16 cellular contexts compared by ENCODE assay signal in genomic region chr2:33158482-33159003, GRCh38.
DNase-seq lines count a peak whose midpoint lies in the region; ATAC-seq, FAIRE-seq and TF ChIP-seq lines count a peak whose summit lies in the region.
"Had no signal": no experiment of that assay in that cellular context is flagged by ENCODE, and none has a peak within 500 bp of the region (broad histone marks: within the 10 kb centered on the region; RNA-seq: fewer than 3 reads in every experiment).

No MANE protein-coding gene starts in this region.

- DNase-seq in stimulated activated naive CD8-positive, alpha-beta T cell treated with anti-CD3 and anti-CD28 coated beads, Interleukin-15, Interleukin-2, amounts not matched to agents 100 U/mL and 50 U/mL, for 24 hours, result no peak
- DNase-seq in stimulated activated naive CD8-positive, alpha-beta T cell treated with anti-CD3 and anti-CD28 coated beads, Interleukin-15, amount 100 ng/mL, for 72 hours, result no peak
- DNase-seq in bronchial epithelial cell (ENCODE audit: low read depth), result peak; percentile 80
- DNase-seq in left lung, result no peak
- DNase-seq in G401 (ENCODE audit: low spot score), result no peak
- no peak for DNase-seq in OCI-M2 (lab: John Stamatoyannopoulos, UW; ENCODE audit: unreplicated experiment)
- DNase-seq in NCI-H2107 treated with DMSO at 0.1 percent for 48 hours (lab: John Stamatoyannopoulos, UW; ENCODE audit: unreplicated experiment), result no peak
- no peak for DNase-seq in T-helper 2 cell
- DNase-seq: activated CD4-positive, alpha-beta T cell treated with anti-CD3 and anti-CD28 coated beads for 1 hour; activated naive CD4-positive, alpha-beta T cell treated with Interleukin-2 at 50 U/mL for 16 hours; effector memory CD8-positive, alpha-beta T cell; GOT3; NCI-H2227 treated with DMSO at 0.1 percent for 48 hours; SHP77 had no signal

- no peak for FAIRE-seq in bronchial epithelial cell (lab: Jason Lieb, UNC)

- peak; percentile 89 for ATAC-seq in stimulated activated naive CD8-positive, alpha-beta T cell treated with anti-CD3 and anti-CD28 coated beads, Interleukin-15, Interleukin-2, amounts not matched to agents 100 U/mL and 50 U/mL, for 24 hours
- no peak for ATAC-seq in stimulated activated naive CD8-positive, alpha-beta T cell treated with anti-CD3 and anti-CD28 coated beads, Interleukin-15, amount 100 ng/mL, for 72 hours
- ATAC-seq in left lung, result peak; percentile 56
- ATAC-seq: effector memory CD8-positive, alpha-beta T cell had no signal

- H3K4me1 Mint-ChIP-seq in stimulated activated naive CD8-positive, alpha-beta T cell treated with anti-CD3 and anti-CD28 coated beads, Interleukin-15, amount 100 ng/mL, for 72 hours, result no peaks in the 10 kb centered on the region
- H3K4me1 Mint-ChIP-seq: B cell had no signal

- in situ Hi-C loops in G401 (cut with HindIII; ENCODE audit: low sequenced_read_pairs), result no loop called here

- peaks cover 0 to 4% of the 10 kb centered on the region in 2 donors for H3K4me1 ChIP-seq in left lung
- H3K4me1 ChIP-seq: prostate gland had no signal

- intact Hi-C loops in left lung (cut with DNase I), result no loop called here

- TF ChIP-seq CTCF in bronchial epithelial cell (IDR thresholded peaks at IDR 0.05; ENCODE audit: insufficient read depth, low read length, severe bottlenecking) (no peak), left lung (IDR thresholded peaks at IDR 0.05) (no peak)

- no peaks in the 10 kb centered on the region for H3K27me3 Mint-ChIP-seq in stimulated activated naive CD8-positive, alpha-beta T cell treated with anti-CD3 and anti-CD28 coated beads, Interleukin-15, amount 100 ng/mL, for 72 hours
- H3K27me3 Mint-ChIP-seq: B cell; effector memory CD8-positive, alpha-beta T cell had no signal

- H3K9me3 ChIP-seq in left lung, result no peaks in the 10 kb centered on the region
- H3K9me3 ChIP-seq: prostate gland had no signal

- H3K9me3 Mint-ChIP-seq in stimulated activated naive CD8-positive, alpha-beta T cell treated with anti-CD3 and anti-CD28 coated beads, Interleukin-15, amount 100 ng/mL, for 72 hours, result no peaks in the 10 kb centered on the region
- H3K9me3 Mint-ChIP-seq: effector memory CD8-positive, alpha-beta T cell had no signal

- H3K27ac ChIP-seq in left lung, result peak overlapping the region; percentile 8 to 15

- H3K27me3 ChIP-seq in bronchial epithelial cell (ENCODE audit: control insufficient read depth, insufficient read depth, low read length) (no peaks in the 10 kb centered on the region), left lung (no peaks in the 10 kb centered on the region)

- no peak overlapping the region for H3K27ac Mint-ChIP-seq in stimulated activated naive CD8-positive, alpha-beta T cell treated with anti-CD3 and anti-CD28 coated beads, Interleukin-15, amount 100 ng/mL, for 72 hours
- H3K27ac Mint-ChIP-seq: B cell; effector memory CD8-positive, alpha-beta T cell had no signal

- H3K4me3 ChIP-seq in bronchial epithelial cell (ENCODE audit: low read depth, low read length) (no peak overlapping the region), left lung (no peak overlapping the region)
- H3K4me3 ChIP-seq: prostate gland had no signal

- H3K36me3 ChIP-seq in bronchial epithelial cell (ENCODE audit: control insufficient read depth, insufficient read depth, low read length) (no peaks in the 10 kb centered on the region), left lung (no peaks in the 10 kb centered on the region)
- H3K36me3 ChIP-seq: prostate gland had no signal

- H3K4me3 Mint-ChIP-seq in stimulated activated naive CD8-positive, alpha-beta T cell treated with anti-CD3 and anti-CD28 coated beads, Interleukin-15, amount 100 ng/mL, for 72 hours, result no peak overlapping the region
- H3K4me3 Mint-ChIP-seq: B cell; effector memory CD8-positive, alpha-beta T cell had no signal
